In genomic region chr20:3927486-3928291, GRCh38 we compare ENCODE assay signal across 8 cellular contexts. TPM values are rescaled to one million over a fixed set of nuclear protein-coding genes. Genes with fewer than 3 reads are reported as not detected.
A peak's percentile ranks its signal among the peaks of the same experiment; 100 is the strongest.
DNase-seq lines count a peak whose midpoint lies in the region; ATAC-seq and TF ChIP-seq lines count a peak whose summit lies in the region.

No MANE protein-coding gene starts in this region.

- H3K27me3 Mint-ChIP-seq in progenitor cell of endocrine pancreas: no peaks in the 10 kb centered on the region

- ATAC-seq in HG03354 (IDR thresholded peaks at IDR 0.05; ENCODE audit: poor library complexity, severe bottlenecking, unreplicated experiment) (no peak), GM19351 (IDR thresholded peaks at IDR 0.05; ENCODE audit: unreplicated experiment) (no peak)

- H3K27ac Mint-ChIP-seq in progenitor cell of endocrine pancreas: peak overlapping the region; percentile 80

- no peak for TF ChIP-seq CTCF in progenitor cell of endocrine pancreas (IDR thresholded peaks at IDR 0.05; ENCODE audit: unreplicated experiment)

- H3K4me1 Mint-ChIP-seq in progenitor cell of endocrine pancreas (ENCODE audit: low read depth): peaks cover 15% of the 10 kb centered on the region

- peak overlapping the region; percentile 55 for H3K27ac ChIP-seq in epithelial cell of prostate

- no peak overlapping the region for H3K4me3 Mint-ChIP-seq in progenitor cell of endocrine pancreas (ENCODE audit: low read depth)

- DNase-seq in NCI-H1417 (lab: John Stamatoyannopoulos, UW) (peak; percentile 17 to 52 (median 35)), NCI-H1417 treated with DMSO at 0.1 percent for 48 hours (lab: John Stamatoyannopoulos, UW) (no peak), NOMO-1 treated with DMSO at 0.1 percent for 48 hours (lab: John Stamatoyannopoulos, UW; ENCODE audit: unreplicated experiment) (peak; percentile 80), epithelial cell of prostate (ENCODE audit: low read depth, low spot score) (no peak), progenitor cell of endocrine pancreas (ENCODE audit: low spot score, unreplicated experiment) (no peak), EL (no peak)

- H3K36me3 Mint-ChIP-seq in progenitor cell of endocrine pancreas (ENCODE audit: insufficient read depth): peaks cover 7% of the 10 kb centered on the region

- no peaks in the 10 kb centered on the region for H3K9me3 Mint-ChIP-seq in progenitor cell of endocrine pancreas (ENCODE audit: low read depth)

RNA-seq across cellular contexts. Expression of gene PANK2, which starts 38.5 kb away (rescaled TPM):
- 53.8 and 57.6 TPM in 2 replicates for total RNA-seq in progenitor cell of endocrine pancreas

Comparison
In these comparisons a context has a peak if more than half of its experiments do, and no peak if none do; other contexts are left out.
1. DNase-seq: peak in NCI-H1417 (3 of 3) and NOMO-1 treated with DMSO at 0.1 percent for 48 hours (single experiment); none in NCI-H1417 treated with DMSO at 0.1 percent for 48 hours (single experiment), epithelial cell of prostate (single experiment), progenitor cell of endocrine pancreas (single experiment) and EL (single experiment).